ENCODE assay signal across 9 cellular contexts in genomic region chr17:50028207-50029120, GRCh38.
DNase-seq lines count a peak whose midpoint lies in the region; ATAC-seq and TF ChIP-seq lines count a peak whose summit lies in the region.
"Had no signal": no experiment of that assay in that cellular context is flagged by ENCODE, and none has a peak within 500 bp of the region (broad histone marks: within the 10 kb centered on the region; RNA-seq: fewer than 3 reads in every experiment).

No MANE protein-coding gene starts in this region.

- H3K27me3 ChIP-seq in tibial artery, result no peaks in the 10 kb centered on the region

- H3K4me1 ChIP-seq in tibial artery, result peaks cover 0 to 55% (median 31%) of the 10 kb centered on the region in 4 donors

- no peaks in the 10 kb centered on the region for H3K9me3 ChIP-seq in tibial artery
- H3K9me3 ChIP-seq: psoas muscle had no signal

- DNase-seq in HK-2 (ENCODE audit: unreplicated experiment) (peak; percentile 97), amniotic epithelial cell (ENCODE audit: low read depth) (peak; percentile 86), islet precursor cell (peak; percentile 95), tibial artery (peak; percentile 56 to 87), NCI-H2107 (lab: John Stamatoyannopoulos, UW) (no peak)
- DNase-seq in activated naive CD4-positive, alpha-beta T cell treated with anti-CD3 and anti-CD28 coated beads, Interleukin-2, amount 50 U/mL, for 16 hours, result no peak
- DNase-seq: NCI-H510A treated with DMSO at 0.1 percent for 48 hours had no signal

- no peaks in the 10 kb centered on the region for H3K36me3 ChIP-seq in tibial artery

- H3K4me3 ChIP-seq in tibial artery, result no peak overlapping the region

- ATAC-seq in HG03378 (IDR thresholded peaks at IDR 0.05; ENCODE audit: unreplicated experiment), result no peak

- TF ChIP-seq CTCF in tibial artery (IDR thresholded peaks at IDR 0.05), result no peak

- H3K27ac ChIP-seq in tibial artery, result peak overlapping the region; percentile 83 to 89

- intact Hi-C loops in tibial artery (cut with DNase I; ENCODE audit: low total_unique reads), result loop anchor here (5.0 to 10.0 kb wide), 2 partner anchors 34 to 276 kb away; no protein-coding TSS in a partner anchor

Comparison
In these comparisons a context has a peak if more than half of its experiments do, and no peak if none do; other contexts are left out.
1. DNase-seq: peak in HK-2 (single experiment), amniotic epithelial cell (single experiment), islet precursor cell (single experiment) and tibial artery (2 of 2); none in NCI-H2107 (single experiment) and activated naive CD4-positive, alpha-beta T cell treated with anti-CD3 and anti-CD28 coated beads, Interleukin-2, amount 50 U/mL, for 16 hours (single experiment).